ENCODE assay signal across 23 cellular contexts in the genomic region with DNA sequence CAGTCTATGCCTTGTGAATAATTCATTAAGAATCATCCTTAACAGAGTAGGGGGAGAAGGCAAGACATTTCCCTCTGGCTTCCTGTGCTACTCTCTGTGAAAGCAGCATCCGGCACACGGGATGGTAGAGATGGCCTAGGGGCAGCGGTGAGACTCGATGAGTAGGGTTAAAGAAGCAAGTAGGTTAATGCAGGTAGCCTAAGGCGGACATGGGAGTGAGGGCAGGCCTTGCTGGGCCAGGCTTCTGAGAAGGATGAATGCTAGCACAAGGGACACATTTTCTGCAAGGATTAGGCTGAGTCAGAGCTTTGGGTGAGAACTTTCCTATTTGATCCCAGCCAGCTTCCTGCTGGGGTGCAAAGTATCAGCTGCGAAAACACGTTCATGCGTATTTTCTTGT.
"Had no signal": no experiment of that assay in that cellular context is flagged by ENCODE, and none has a peak within 500 bp of the region (broad histone marks: within the 10 kb centered on the region; RNA-seq: fewer than 3 reads in every experiment).

No MANE protein-coding gene starts in this region.

- H3K4me3 Mint-ChIP-seq: activated B cell treated with CpG ODN at 0.5 μM for 24 hours; activated CD4-positive, alpha-beta T cell treated with anti-CD3 and anti-CD28 coated beads for 36 hours; activated naive CD8-positive, alpha-beta T cell; activated T-cell treated with anti-CD3 and anti-CD28 coated beads, Interleukin-2, amount 50 U/mL, for 4 hours; central memory CD8-positive, alpha-beta T cell; natural killer cell treated with Interleukin-12 subunit alpha and Interleukin-12 subunit beta and Interleukin-15 and Interleukin-18, amount 100 ng/mL, for 72 hours; stimulated activated naive B cell treated with anti-CD40 and anti-IgM and Interleukin-4, amounts not matched to agents 10 μg/mL and 1 μg/mL and 100 μg/mL, for 72 hours; T-cell; T-helper 2 cell treated with Interferon-gamma antibody and Interleukin-4, amounts not matched to agents 5 μg/mL and 100 μg/mL, for 36 hours; type B pancreatic cell had no signal

- H3K27ac ChIP-seq: adrenal gland, ascending aorta, heart right ventricle, sigmoid colon, thoracic aorta had no signal

- H3K36me3 Mint-ChIP-seq: activated naive CD8-positive, alpha-beta T cell; natural killer cell treated with Interleukin-12 subunit alpha and Interleukin-12 subunit beta and Interleukin-15 and Interleukin-18, amount 100 ng/mL, for 72 hours; stimulated activated naive B cell treated with anti-CD40 and anti-IgM and Interleukin-4, amounts not matched to agents 10 μg/mL and 1 μg/mL and 100 μg/mL, for 72 hours; T-cell; type B pancreatic cell had no signal

- H3K27ac Mint-ChIP-seq: activated B cell treated with CpG ODN at 0.5 μM for 24 hours; activated CD4-positive, alpha-beta T cell treated with anti-CD3 and anti-CD28 coated beads for 36 hours; activated naive CD8-positive, alpha-beta T cell; activated T-helper 2 cell treated with anti-CD3 and anti-CD28 coated beads, Interferon-gamma antibody, Interleukin-2, Interleukin-4, amounts not matched to agents 10 μg/mL and 5 μg/mL and 100 μg/mL, durations not matched to agents 14 hours and 24 hours and 36 hours; natural killer cell treated with Interleukin-12 subunit alpha and Interleukin-12 subunit beta and Interleukin-15 and Interleukin-18, amount 100 ng/mL, for 72 hours; stimulated activated naive B cell treated with anti-CD40 and anti-IgM and Interleukin-4, amounts not matched to agents 10 μg/mL and 1 μg/mL and 100 μg/mL, for 72 hours; T-cell; T-helper 2 cell treated with Interferon-gamma antibody and Interleukin-4, amounts not matched to agents 5 μg/mL and 100 μg/mL, for 36 hours; type B pancreatic cell had no signal

- H3K27me3 Mint-ChIP-seq: activated B cell treated with CpG ODN at 0.5 μM for 24 hours; activated naive CD8-positive, alpha-beta T cell; central memory CD8-positive, alpha-beta T cell; natural killer cell treated with Interleukin-12 subunit alpha and Interleukin-12 subunit beta and Interleukin-15 and Interleukin-18, amount 100 ng/mL, for 72 hours; stimulated activated naive B cell treated with anti-CD40 and anti-IgM and Interleukin-4, amounts not matched to agents 10 μg/mL and 1 μg/mL and 100 μg/mL, for 72 hours; T-cell; type B pancreatic cell had no signal

- H3K27me3 ChIP-seq: adrenal gland, ascending aorta, heart right ventricle, sigmoid colon had no signal

- H3K4me1 ChIP-seq: adrenal gland, ascending aorta, heart right ventricle, sigmoid colon had no signal

- DNase-seq: activated B cell treated with CpG ODN at 0.5 μM for 24 hours; activated CD4-positive, alpha-beta T cell treated with anti-CD3 and anti-CD28 coated beads for 36 hours; activated CD4-positive, alpha-beta T cell treated with anti-CD3 and anti-CD28 coated beads, Interleukin-2, amount 50 U/mL, for 4 hours; activated CD8-positive, alpha-beta memory T cell treated with anti-CD3 and anti-CD28 coated beads, Interleukin-2, amount 50 U/mL, for 48 hours; activated naive CD4-positive, alpha-beta T cell; activated T-cell treated with anti-CD3 and anti-CD28 coated beads, Interleukin-2, amount 50 U/mL, for 4 hours; adrenal gland; foreskin fibroblast; heart right ventricle; nucleus accumbens; sigmoid colon; stimulated activated CD4-positive, alpha-beta T cell treated with anti-CD3 and anti-CD28 coated beads, Interleukin-15, amount 100 ng/mL, for 24 hours; stimulated activated naive B cell treated with anti-CD40 and anti-IgM and Interleukin-4, amounts not matched to agents 10 μg/mL and 1 μg/mL and 100 μg/mL, for 72 hours; T-cell had no signal

- H3K9me3 ChIP-seq: adrenal gland, ascending aorta, heart right ventricle, sigmoid colon, thoracic aorta had no signal

- H3K4me1 Mint-ChIP-seq: activated B cell treated with CpG ODN at 0.5 μM for 24 hours; activated CD4-positive, alpha-beta T cell treated with anti-CD3 and anti-CD28 coated beads for 36 hours; central memory CD8-positive, alpha-beta T cell; stimulated activated naive B cell treated with anti-CD40 and anti-IgM and Interleukin-4, amounts not matched to agents 10 μg/mL and 1 μg/mL and 100 μg/mL, for 72 hours; T-cell had no signal

- ATAC-seq: activated CD4-positive, alpha-beta T cell treated with anti-CD3 and anti-CD28 coated beads for 36 hours; activated T-cell treated with anti-CD3 and anti-CD28 coated beads, Interleukin-2, amount 50 U/mL, for 4 hours; heart right ventricle; natural killer cell treated with Interleukin-12 subunit alpha and Interleukin-12 subunit beta and Interleukin-15 and Interleukin-18, amount 100 ng/mL, for 72 hours; T-cell had no signal

- H3K9me3 Mint-ChIP-seq: activated B cell treated with CpG ODN at 0.5 μM for 24 hours; activated T-cell treated with anti-CD3 and anti-CD28 coated beads, Interleukin-2, amount 50 U/mL, for 4 hours; activated T-helper 2 cell treated with anti-CD3 and anti-CD28 coated beads, Interferon-gamma antibody, Interleukin-2, Interleukin-4, amounts not matched to agents 10 μg/mL and 5 μg/mL and 100 μg/mL, durations not matched to agents 14 hours and 24 hours and 36 hours; central memory CD8-positive, alpha-beta T cell; natural killer cell treated with Interleukin-12 subunit alpha and Interleukin-12 subunit beta and Interleukin-15 and Interleukin-18, amount 100 ng/mL, for 72 hours; stimulated activated naive B cell treated with anti-CD40 and anti-IgM and Interleukin-4, amounts not matched to agents 10 μg/mL and 1 μg/mL and 100 μg/mL, for 72 hours; T-cell; T-helper 2 cell treated with Interferon-gamma antibody and Interleukin-4, amounts not matched to agents 5 μg/mL and 100 μg/mL, for 36 hours; type B pancreatic cell had no signal

- H3K4me3 ChIP-seq: adrenal gland, ascending aorta, heart right ventricle, sigmoid colon, smooth muscle cell, thoracic aorta had no signal

- H3K36me3 ChIP-seq: adrenal gland, ascending aorta, heart right ventricle, sigmoid colon, thoracic aorta had no signal
